In the genomic region with DNA sequence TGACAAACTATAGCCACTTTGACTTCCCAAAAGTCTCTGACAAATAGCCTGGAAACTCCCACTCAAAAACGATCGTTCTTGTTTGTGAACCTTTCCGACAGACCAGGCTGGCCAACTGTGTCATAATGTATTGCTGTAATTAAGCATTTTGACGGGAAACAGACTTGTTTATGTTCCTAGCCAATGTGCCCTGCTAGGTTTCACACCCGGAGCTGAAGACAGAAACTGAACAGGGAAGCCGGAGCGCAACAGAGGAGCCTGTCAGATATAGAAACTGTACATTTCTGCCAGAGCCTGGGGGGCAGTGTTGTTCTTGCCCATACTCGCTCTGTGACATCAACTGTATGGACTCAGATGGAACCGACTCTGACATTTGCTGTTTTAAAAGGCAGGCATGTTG, we compare ENCODE assay signal across 8 cellular contexts. TPM values are rescaled to one million over a fixed set of nuclear protein-coding genes. Genes with fewer than 3 reads are reported as not detected.
A peak's percentile ranks its signal among the peaks of the same experiment; 100 is the strongest.
DNase-seq lines count a peak whose midpoint lies in the region; ATAC-seq and TF ChIP-seq lines count a peak whose summit lies in the region.

No MANE protein-coding gene starts in this region.

- no peaks in the 10 kb centered on the region for H3K9me3 Mint-ChIP-seq in activated naive CD8-positive, alpha-beta T cell treated with anti-CD3 and anti-CD28 coated beads for 36 hours

- ATAC-seq in GM19463 (IDR thresholded peaks at IDR 0.05; ENCODE audit: unreplicated experiment) (peak; percentile 71), GM18907 (IDR thresholded peaks at IDR 0.05; ENCODE audit: unreplicated experiment) (no peak), GM18517 (IDR thresholded peaks at IDR 0.05; ENCODE audit: unreplicated experiment) (no peak)

- H3K27me3 Mint-ChIP-seq in activated naive CD8-positive, alpha-beta T cell treated with anti-CD3 and anti-CD28 coated beads for 36 hours = peaks cover 42% of the 10 kb centered on the region

- H3K27ac Mint-ChIP-seq in activated naive CD8-positive, alpha-beta T cell treated with anti-CD3 and anti-CD28 coated beads for 36 hours = no peak overlapping the region

- DNase-seq in NCI-H1694 (lab: John Stamatoyannopoulos, UW) (peak; percentile 67), cerebellar cortex (ENCODE audit: low spot score) (no peak)
- peak; percentile 15 for DNase-seq in activated naive CD8-positive, alpha-beta T cell treated with anti-CD3 and anti-CD28 coated beads for 36 hours
- DNase-seq in stimulated activated CD4-positive, alpha-beta T cell treated with anti-CD3 and anti-CD28 coated beads, Interleukin-12 subunit alpha, Interleukin-12 subunit beta, amount 100 ng/mL, for 4 hours = peak; percentile 13

- peaks cover 6% of the 10 kb centered on the region for H3K4me1 Mint-ChIP-seq in activated naive CD8-positive, alpha-beta T cell treated with anti-CD3 and anti-CD28 coated beads for 36 hours

- H3K4me3 Mint-ChIP-seq in activated naive CD8-positive, alpha-beta T cell treated with anti-CD3 and anti-CD28 coated beads for 36 hours = peak overlapping the region; percentile 57

- H3K27ac ChIP-seq in 22Rv1 = no peak overlapping the region

- TF ChIP-seq CTCF in 22Rv1 (IDR thresholded peaks at IDR 0.05) = peak; percentile 38

- H3K36me3 Mint-ChIP-seq in activated naive CD8-positive, alpha-beta T cell treated with anti-CD3 and anti-CD28 coated beads for 36 hours = peaks cover 2% of the 10 kb centered on the region

RNA-seq across cellular contexts. Expression of a gene that starts 55.3 kb away (rescaled TPM):
- not detected for total RNA-seq in activated naive CD8-positive, alpha-beta T cell treated with anti-CD3 and anti-CD28 coated beads for 36 hours
